28 cellular contexts compared by ENCODE assay signal in genomic region chr11:120937501-120937900, GRCh38.
"Had no signal": no experiment of that assay in that cellular context is flagged by ENCODE, and none has a peak within 500 bp of the region (broad histone marks: within the 10 kb centered on the region; RNA-seq: fewer than 3 reads in every experiment).

No MANE protein-coding gene starts in this region.

- DNase-seq: activated B cell treated with CpG ODN at 0.5 μM for 24 hours; activated CD4-positive, alpha-beta memory T cell treated with anti-CD3 and anti-CD28 coated beads, Interleukin-2, amount 10 ng/mL, durations not matched to agents 7 days and 5 days; activated CD4-positive, alpha-beta T cell treated with anti-CD3 and anti-CD28 coated beads for 4 hours; activated CD4-positive, alpha-beta T cell treated with anti-CD3 and anti-CD28 coated beads, Interleukin-2, amount 10 ng/mL, durations not matched to agents 24 days and 14 days; activated CD4-positive, alpha-beta T cell treated with anti-CD3 and anti-CD28 coated beads, Interleukin-2, amount 50 U/mL, for 1 hour; activated CD4-positive, alpha-beta T cell treated with anti-CD3 and anti-CD28 coated beads, Interleukin-2, amount 50 U/mL, for 4 hours; activated CD4-positive, CD25-positive, alpha-beta regulatory T cell treated with anti-CD3 and anti-CD28 coated beads, Interleukin-2, amount 50 U/mL, for 72 hours; activated CD8-positive, alpha-beta memory T cell treated with anti-CD3 and anti-CD28 coated beads for 24 hours; activated CD8-positive, alpha-beta memory T cell treated with anti-CD3 and anti-CD28 coated beads, Interleukin-2, amount 10 ng/mL, durations not matched to agents 7 days and 5 days; activated CD8-positive, alpha-beta memory T cell treated with anti-CD3 and anti-CD28 coated beads, Interleukin-2, amount 50 U/mL, for 48 hours; activated CD8-positive, alpha-beta T cell treated with anti-CD3 and anti-CD28 coated beads, Interleukin-2, amount 10 ng/mL, durations not matched to agents 7 days and 5 days; activated effector memory CD4-positive, alpha-beta T cell treated with Interleukin-2 at 50 U/mL for 16 hours; activated gamma-delta T cell; activated naive CD4-positive, alpha-beta T cell treated with anti-CD3 and anti-CD28 coated beads, Interleukin-2, amount 10 ng/mL, durations not matched to agents 7 days and 5 days; activated naive CD4-positive, alpha-beta T cell treated with Interleukin-2 at 50 U/mL for 16 hours; activated naive CD8-positive, alpha-beta T cell treated with anti-CD3 and anti-CD28 coated beads, Interleukin-2, amount 10 ng/mL, durations not matched to agents 7 days and 5 days; activated naive CD8-positive, alpha-beta T cell treated with anti-CD3 and anti-CD28 coated beads, Interleukin-2, amount 50 U/mL, for 24 hours; activated T-cell treated with anti-CD3 and anti-CD28 coated beads, Interleukin-2, amount 50 U/mL, for 24 hours; activated T-cell treated with anti-CD3 and anti-CD28 coated beads, Interleukin-2, amount 50 U/mL, for 48 hours; amygdala; anterior cingulate cortex; central memory CD4-positive, alpha-beta T cell; T-helper 1 cell; T-helper 2 cell; T-helper 9 cell had no signal

- H3K27me3 ChIP-seq: ascending aorta, cardiac muscle cell had no signal

- H3K27ac ChIP-seq: ascending aorta, cardiac muscle cell, VCaP had no signal

- H3K36me3 ChIP-seq: ascending aorta, cardiac muscle cell had no signal

- H3K9me3 ChIP-seq: ascending aorta had no signal

- ATAC-seq: activated CD8-positive, alpha-beta memory T cell treated with anti-CD3 and anti-CD28 coated beads, Interleukin-2, amount 10 ng/mL, durations not matched to agents 7 days and 5 days; activated CD8-positive, alpha-beta T cell treated with anti-CD3 and anti-CD28 coated beads, Interleukin-2, amount 10 ng/mL, durations not matched to agents 7 days and 5 days; activated naive CD8-positive, alpha-beta T cell treated with anti-CD3 and anti-CD28 coated beads, Interleukin-2, amount 50 U/mL, for 24 hours had no signal

- H3K4me3 ChIP-seq: ascending aorta, cardiac muscle cell had no signal

- H3K4me1 ChIP-seq: ascending aorta had no signal
